Comparison of ENCODE assay signal across 9 cellular contexts in genomic region chr16:68272501-68273209, GRCh38. TPM values are rescaled to one million over a fixed set of nuclear protein-coding genes. Genes with fewer than 3 reads are reported as not detected.
DNase-seq lines count a peak whose midpoint lies in the region; ATAC-seq, FAIRE-seq and TF ChIP-seq lines count a peak whose summit lies in the region.
"Had no signal": no experiment of that assay in that cellular context is flagged by ENCODE, and none has a peak within 500 bp of the region (broad histone marks: within the 10 kb centered on the region; RNA-seq: fewer than 3 reads in every experiment).

No MANE protein-coding gene starts in this region.

- no peaks in the 10 kb centered on the region for H3K9me3 Mint-ChIP-seq in activated naive CD4-positive, alpha-beta T cell treated with anti-CD3 and anti-CD28 coated beads, Interleukin-2, amount 50 U/mL, for 72 hours
- H3K9me3 Mint-ChIP-seq in HFFc6, result no peaks in the 10 kb centered on the region

- H3K4me3 Mint-ChIP-seq in HFFc6, result no peak overlapping the region

- H3K27ac Mint-ChIP-seq in activated naive CD4-positive, alpha-beta T cell treated with anti-CD3 and anti-CD28 coated beads, Interleukin-2, amount 50 U/mL, for 72 hours, result peak overlapping the region; percentile 83 to 92
- no peak overlapping the region for H3K27ac Mint-ChIP-seq in HFFc6

- H3K4me1 Mint-ChIP-seq in HFFc6 (ENCODE audit: low read depth), result peaks cover 29% of the 10 kb centered on the region

- TF ChIP-seq POLR2A in GM12891 (IDR thresholded peaks at IDR 0.05; ENCODE audit: low read depth, low read length), result no peak

- 0 out of 2 replicates have a peak, but pooled peaks cover 2% of the 10 kb centered on the region for H3K27me3 Mint-ChIP-seq in HFFc6 (ENCODE audit: insufficient read depth)

- peaks cover 24 to 32% of the 10 kb centered on the region in 2 donors for H3K36me3 Mint-ChIP-seq in activated naive CD4-positive, alpha-beta T cell treated with anti-CD3 and anti-CD28 coated beads, Interleukin-2, amount 50 U/mL, for 72 hours
- H3K36me3 Mint-ChIP-seq in HFFc6 (ENCODE audit: low read depth), result peaks cover 21% of the 10 kb centered on the region; the same call in 1 of the 2 replicates

- peak; percentile 52 for FAIRE-seq in GM12891 (lab: Jason Lieb, UNC)
- FAIRE-seq: TTC549 had no signal

- no peaks in the 10 kb centered on the region for H3K27me3 ChIP-seq in psoas muscle (ENCODE audit: insufficient read depth in 3 of 3, low read length in 2 of 3)

- peak overlapping the region; percentile 92 for H3K27ac ChIP-seq in psoas muscle

- H3K4me3 ChIP-seq in psoas muscle, result peak overlapping the region; percentile 97

- peaks cover 86% of the 10 kb centered on the region for H3K4me1 ChIP-seq in psoas muscle

- TF ChIP-seq CTCF in psoas muscle (IDR thresholded peaks at IDR 0.05) (no peak), HFFc6 (IDR thresholded peaks at IDR 0.05) (no peak)

- ATAC-seq in activated naive CD4-positive, alpha-beta T cell treated with anti-CD3 and anti-CD28 coated beads, Interleukin-2, amount 50 U/mL, for 72 hours, result peak in 1 of 2 donors; percentile 20
- ATAC-seq in psoas muscle, result no peak
- no peak for ATAC-seq in HG03439 (IDR thresholded peaks at IDR 0.05; ENCODE audit: unreplicated experiment)

- peaks cover 0 to 88% of the 10 kb centered on the region in 2 donors for H3K36me3 ChIP-seq in psoas muscle (ENCODE audit: insufficient read depth in 1 of 2, low read depth in 1 of 2)

- intact Hi-C loops in psoas muscle (cut with DNase I), result no loop called here

- no peaks in the 10 kb centered on the region for H3K9me3 ChIP-seq in psoas muscle

- WGBS in psoas muscle, 3 donors, result 79 to 93% (median 90%) methylated on average over 4 of the region's 4 CpGs

- no peak for DNase-seq in GM12891 (ENCODE audit: insufficient read length, low spot score)
- DNase-seq in NCI-H69 (lab: John Stamatoyannopoulos, UW), result peak; percentile 84
- no peak for DNase-seq in activated naive CD4-positive, alpha-beta T cell treated with anti-CD3 and anti-CD28 coated beads, Interleukin-2, amount 50 U/mL, for 72 hours (ENCODE audit: low spot score in 2 of 2)
- DNase-seq in psoas muscle, result no peak
- DNase-seq in NCI-H82 (lab: John Stamatoyannopoulos, UW), result no peak
- no peak for DNase-seq in HFFc6
- DNase-seq in GDM1 (lab: John Stamatoyannopoulos, UW), result no peak

TF ChIP-seq in GM12891, 5 proteins besides CTCF, POLR2A, EP300 and RAD21:
- TF ChIP-seq POU2F2 (IDR thresholded peaks at IDR 0.05; ENCODE audit: low read depth, low read length), result no peak
- no peak for TF ChIP-seq TAF1 (IDR thresholded peaks at IDR 0.05; ENCODE audit: low read depth, low read length)
- no peak for TF ChIP-seq POLR2AphosphoS5 (IDR thresholded peaks at IDR 0.05; ENCODE audit: low read depth, low read length)
- TF ChIP-seq SPI1 (IDR thresholded peaks at IDR 0.05; ENCODE audit: low read depth, low read length), result no peak
- TF ChIP-seq PAX5 (IDR thresholded peaks at IDR 0.05; ENCODE audit: insufficient read depth, low read length, severe bottlenecking), result no peak

RNA-seq across cellular contexts. Expression of gene SLC7A6, which starts 8.3 kb away (rescaled TPM):
- 27.0 TPM for polyA plus RNA-seq in GM12891 (2012; ENCODE audit: low read depth, missing spikeins)
- total RNA-seq in activated naive CD4-positive, alpha-beta T cell treated with anti-CD3 and anti-CD28 coated beads, Interleukin-2, amount 50 U/mL, for 72 hours, result 10 to 100 TPM; 69.0 to 97.7 TPM
- 100 to 1,000 TPM in 1 of 4 donors, 10 to 100 TPM in 3; 25.6 to 217 (median 70.5) TPM for total RNA-seq in psoas muscle
- polyA plus RNA-seq in psoas muscle, result 10 to 100 TPM in 2 of 3 donors, 1 to 10 TPM in 1; 9.2 to 55.2 (median 36.4) TPM
- total RNA-seq in HFFc6 (2021; fragmentation: NEBNext Ultra II Directional; extraction: Animal tissue kit (Norgen Biotek cat#: 25700)), result 10 to 100 TPM; 46.1 to 56.6 (median 50.8) TPM

RNA-seq across cellular contexts. Expression of gene PLA2G15, which starts 27.5 kb away (rescaled TPM):
- polyA plus RNA-seq in GM12891 (2012; ENCODE audit: low read depth, missing spikeins), result 6.5 TPM
- 1 to 10 TPM; 9.7 to 9.8 TPM for total RNA-seq in activated naive CD4-positive, alpha-beta T cell treated with anti-CD3 and anti-CD28 coated beads, Interleukin-2, amount 50 U/mL, for 72 hours
- total RNA-seq in psoas muscle, result 10 to 100 TPM; 28.0 to 65.0 (median 31.0) TPM
- 10 to 100 TPM; 13.0 to 31.7 (median 22.6) TPM for polyA plus RNA-seq in psoas muscle
- 10 to 100 TPM; 40.1 to 47.4 (median 44.4) TPM for total RNA-seq in HFFc6 (2021; fragmentation: NEBNext Ultra II Directional; extraction: Animal tissue kit (Norgen Biotek cat#: 25700))

RNA-seq across cellular contexts. Expression of gene ESRP2, which starts 36.7 kb away (rescaled TPM):
- polyA plus RNA-seq in GM12891 (2012; ENCODE audit: low read depth, missing spikeins), result 0.12 TPM
- under 1 TPM; 0.43 to 0.48 TPM for total RNA-seq in activated naive CD4-positive, alpha-beta T cell treated with anti-CD3 and anti-CD28 coated beads, Interleukin-2, amount 50 U/mL, for 72 hours
- not detected for total RNA-seq in psoas muscle
- polyA plus RNA-seq in psoas muscle, result under 1 TPM; 0.03 to 0.08 (median 0.05) TPM
- total RNA-seq in HFFc6 (2021; fragmentation: NEBNext Ultra II Directional; extraction: Animal tissue kit (Norgen Biotek cat#: 25700)), result under 1 TPM in 4 of 6 experiments, not detected in 2; 0.05 to 0.14 (median 0.10) TPM

RNA-seq across cellular contexts. Expression of gene SLC7A6OS, which starts 38.1 kb away (rescaled TPM):
- 14.2 TPM for polyA plus RNA-seq in GM12891 (2012; ENCODE audit: low read depth, missing spikeins)
- 10 to 100 TPM; 21.4 to 29.6 TPM for total RNA-seq in activated naive CD4-positive, alpha-beta T cell treated with anti-CD3 and anti-CD28 coated beads, Interleukin-2, amount 50 U/mL, for 72 hours
- total RNA-seq in psoas muscle, result 10 to 100 TPM in 2 of 4 donors, 1 to 10 TPM in 2; 7.9 to 12.6 (median 9.9) TPM
- polyA plus RNA-seq in psoas muscle, result 10 to 100 TPM in 1 of 3 donors, 1 to 10 TPM in 2; 5.8 to 16.3 (median 9.5) TPM
- total RNA-seq in HFFc6 (2021; fragmentation: NEBNext Ultra II Directional; extraction: Animal tissue kit (Norgen Biotek cat#: 25700)), result 10 to 100 TPM; 10.5 to 16.2 (median 13.7) TPM

RNA-seq across cellular contexts. Expression of gene PRMT7, which starts 38.2 kb away (rescaled TPM):
- 49.7 TPM for polyA plus RNA-seq in GM12891 (2012; ENCODE audit: low read depth, missing spikeins)
- total RNA-seq in activated naive CD4-positive, alpha-beta T cell treated with anti-CD3 and anti-CD28 coated beads, Interleukin-2, amount 50 U/mL, for 72 hours, result 10 to 100 TPM; 33.7 to 80.2 TPM
- 10 to 100 TPM; 19.9 to 31.4 (median 26.6) TPM for total RNA-seq in psoas muscle
- 10 to 100 TPM; 18.9 to 45.1 (median 20.4) TPM for polyA plus RNA-seq in psoas muscle
- total RNA-seq in HFFc6 (2021; fragmentation: NEBNext Ultra II Directional; extraction: Animal tissue kit (Norgen Biotek cat#: 25700)), result 10 to 100 TPM; 32.1 to 37.7 (median 36.4) TPM
